ENCODE assay signal across 16 cellular contexts in genomic region chr5:96079962-96080361, GRCh38.
DNase-seq lines count a peak whose midpoint lies in the region; ATAC-seq and TF ChIP-seq lines count a peak whose summit lies in the region.
"Had no signal": no experiment of that assay in that cellular context is flagged by ENCODE, and none has a peak within 500 bp of the region (broad histone marks: within the 10 kb centered on the region; RNA-seq: fewer than 3 reads in every experiment).

No MANE protein-coding gene starts in this region.

- no peak overlapping the region for H3K4me2 ChIP-seq in smooth muscle cell

- H3K36me3 ChIP-seq in breast epithelium (no peaks in the 10 kb centered on the region), SJSA1 (no peaks in the 10 kb centered on the region), smooth muscle cell (ENCODE audit: low read depth) (no peaks in the 10 kb centered on the region)

- no peak for ATAC-seq in HG03025 (IDR thresholded peaks at IDR 0.05; ENCODE audit: low FRiP score, unreplicated experiment)
- ATAC-seq in omental fat pad (ENCODE audit: low FRiP score), result no peak
- ATAC-seq: GM12878 had no signal

- CTCF ChIA-PET in MCF 10A (lab: Yijun Ruan, JAX), result interaction anchor here (1.1 to 2.5 kb wide), 2 partner anchors 217 to 255 kb away, joined by 3 to 11 read pairs; no protein-coding TSS in a partner anchor

- TF ChIP-seq CTCF in MCF 10A (IDR thresholded peaks at IDR 0.05; ENCODE audit: unreplicated experiment) (no peak), breast epithelium (IDR thresholded peaks at IDR 0.05) (no peak), smooth muscle cell (IDR thresholded peaks at IDR 0.05; ENCODE audit: borderline replicate concordance, insufficient read depth, poor library complexity, severe bottlenecking) (no peak), omental fat pad (IDR thresholded peaks at IDR 0.05) (no peak)

- H3K27ac Mint-ChIP-seq in MCF 10A (ENCODE audit: low read depth, unreplicated experiment), result peak overlapping the region; percentile 96
- H3K27ac Mint-ChIP-seq: CD4-positive, alpha-beta T cell had no signal

- no peaks in the 10 kb centered on the region for H3F3A ChIP-seq in smooth muscle cell (ENCODE audit: low read depth)

- H3K27me3 Mint-ChIP-seq in MCF 10A (ENCODE audit: insufficient read depth, unreplicated experiment), result no peaks in the 10 kb centered on the region

- intact Hi-C loops in MCF 10A (cut with micrococcal nuclease) (loop anchor here (1.0 to 2.0 kb wide), 4 partner anchors 12 to 257 kb away; partner anchors contain the start of gene ELL2), breast epithelium (cut with DNase I; ENCODE audit: low total_unique reads) (no loop called here)

- no peak for TF ChIP-seq POLR2A in breast epithelium (IDR thresholded peaks at IDR 0.05)

- H3K4me3 ChIP-seq in breast epithelium, result no peak overlapping the region
- H3K4me3 ChIP-seq in SJSA1, result no peak overlapping the region
- no peak overlapping the region for H3K4me3 ChIP-seq in smooth muscle cell
- H3K4me3 ChIP-seq: GM12878 had no signal

- no peaks in the 10 kb centered on the region for H3K79me2 ChIP-seq in smooth muscle cell (ENCODE audit: low read depth)

- H4K20me1 ChIP-seq in smooth muscle cell (ENCODE audit: low read depth), result no peaks in the 10 kb centered on the region

- H3K27me3 ChIP-seq in breast epithelium, result no peaks in the 10 kb centered on the region
- H3K27me3 ChIP-seq in SJSA1 (replicated peaks), result no peaks in the 10 kb centered on the region
- H3K27me3 ChIP-seq in smooth muscle cell (ENCODE audit: low read depth), result peaks cover 1% of the 10 kb centered on the region

- H3K9me3 ChIP-seq in breast epithelium, result no peaks in the 10 kb centered on the region
- H3K9me3 ChIP-seq in SJSA1 (replicated peaks), result no peaks in the 10 kb centered on the region
- no peaks in the 10 kb centered on the region for H3K9me3 ChIP-seq in smooth muscle cell (replicated peaks; ENCODE audit: low read depth)

- no peak overlapping the region for H3K27ac ChIP-seq in breast epithelium
- H3K27ac ChIP-seq in SJSA1, result peak overlapping the region; percentile 41; the same call in 1 of the 2 replicates
- peak overlapping the region; percentile 98 for H3K27ac ChIP-seq in epithelial cell of prostate
- peak overlapping the region; percentile 80 for H3K27ac ChIP-seq in smooth muscle cell (ENCODE audit: low read depth)
- H3K27ac ChIP-seq: HL-60 had no signal

- H3K4me3 Mint-ChIP-seq in MCF 10A (ENCODE audit: unreplicated experiment), result no peak overlapping the region
- H3K4me3 Mint-ChIP-seq: CD4-positive, alpha-beta T cell had no signal

- peak overlapping the region; percentile 53 for H3K9ac ChIP-seq in smooth muscle cell (ENCODE audit: low read depth)

- no peaks in the 10 kb centered on the region for H3K9me3 Mint-ChIP-seq in MCF 10A (ENCODE audit: unreplicated experiment)
- H3K9me3 Mint-ChIP-seq: CD4-positive, alpha-beta T cell had no signal

- no TSS peak for BruUV-seq in MCF 10A (replicated peaks; lab: Mats Ljungman, UMichigan)

- H2AFZ ChIP-seq in smooth muscle cell (ENCODE audit: low read depth), result no peak overlapping the region

- POLR2A ChIA-PET in MCF 10A (lab: Yijun Ruan, JAX), result interaction anchor here (0.6 to 6.3 kb wide), 10 partner anchors 8 to 251 kb away, joined by 3 to 70 read pairs (median 4); partner anchors contain the start of gene ELL2

- DNase-seq in MCF 10A (ENCODE audit: unreplicated experiment) (no peak), breast epithelium (ENCODE audit: low spot score in 2 of 2) (no peak), SJSA1 (ENCODE audit: low read depth in 1 of 2, low spot score in 2 of 2) (no peak), epithelial cell of prostate (ENCODE audit: low read depth, low spot score) (no peak), smooth muscle cell (lab: John Stamatoyannopoulos, UW; ENCODE audit: unreplicated experiment) (no peak), omental fat pad (ENCODE audit: low spot score) (no peak), D341Med (ENCODE audit: low spot score) (no peak)
- DNase-seq: CD4-positive, alpha-beta T cell; DMS53; NCI-H1105 treated with DMSO at 0.1 percent for 48 hours; NCI-H1694 treated with DMSO at 0.1 percent for 48 hours; NCI-H510A; NCI-H82 had no signal

- H3K4me1 Mint-ChIP-seq in MCF 10A (ENCODE audit: insufficient read depth, unreplicated experiment), result peaks cover 58% of the 10 kb centered on the region

- peaks cover 6% of the 10 kb centered on the region for H3K36me3 Mint-ChIP-seq in MCF 10A (ENCODE audit: insufficient read depth, unreplicated experiment)

- WGBS in smooth muscle cell (ENCODE audit: low lambda C conversion rate), result 88% methylated on average over 2 of the region's 2 CpGs

- H3K4me1 ChIP-seq in breast epithelium, result no peaks in the 10 kb centered on the region
- peaks cover 24% of the 10 kb centered on the region for H3K4me1 ChIP-seq in SJSA1 (replicated peaks)
- peaks cover 13% of the 10 kb centered on the region for H3K4me1 ChIP-seq in smooth muscle cell (ENCODE audit: low read depth)

Comparison
In these comparisons a context has a peak if more than half of its experiments do, and no peak if none do; other contexts are left out.
1. H3K27ac ChIP-seq: peak in SJSA1 (single experiment), epithelial cell of prostate (single experiment) and smooth muscle cell (single experiment); none in breast epithelium (0 of 2).